In genomic region chr2:241094172-241094571, GRCh38 we compare ENCODE assay signal across 1 cellular context.
TF ChIP-seq lines count a peak whose summit lies in the region.

No MANE protein-coding gene starts in this region.

TF ChIP-seq in H1, 55 proteins besides CTCF, POLR2A, EP300 and RAD21:
- TF ChIP-seq SRF (IDR thresholded peaks at IDR 0.05; ENCODE audit: low read depth, low read length): no peak
- no peak for TF ChIP-seq GABPA (IDR thresholded peaks at IDR 0.05; ENCODE audit: borderline replicate concordance, insufficient read depth, low read length)
- TF ChIP-seq HDAC2 (IDR thresholded peaks at IDR 0.05; ENCODE audit: borderline replicate concordance in 1 of 2, low read depth in 2 of 2, low read length in 2 of 2): no peak
- TF ChIP-seq EZH2 (IDR thresholded peaks at IDR 0.05; ENCODE audit: low read depth, low read length, severe bottlenecking): no peak
- no peak for TF ChIP-seq RNF2 (IDR thresholded peaks at IDR 0.05; ENCODE audit: borderline replicate concordance, low read depth, low read length, missing control alignments, poor library complexity, severe bottlenecking)
- TF ChIP-seq CHD1 (IDR thresholded peaks at IDR 0.05; ENCODE audit: low read depth, low read length): no peak
- no peak for TF ChIP-seq TCF12 (IDR thresholded peaks at IDR 0.05; ENCODE audit: low read depth, low read length)
